In the genomic region with DNA sequence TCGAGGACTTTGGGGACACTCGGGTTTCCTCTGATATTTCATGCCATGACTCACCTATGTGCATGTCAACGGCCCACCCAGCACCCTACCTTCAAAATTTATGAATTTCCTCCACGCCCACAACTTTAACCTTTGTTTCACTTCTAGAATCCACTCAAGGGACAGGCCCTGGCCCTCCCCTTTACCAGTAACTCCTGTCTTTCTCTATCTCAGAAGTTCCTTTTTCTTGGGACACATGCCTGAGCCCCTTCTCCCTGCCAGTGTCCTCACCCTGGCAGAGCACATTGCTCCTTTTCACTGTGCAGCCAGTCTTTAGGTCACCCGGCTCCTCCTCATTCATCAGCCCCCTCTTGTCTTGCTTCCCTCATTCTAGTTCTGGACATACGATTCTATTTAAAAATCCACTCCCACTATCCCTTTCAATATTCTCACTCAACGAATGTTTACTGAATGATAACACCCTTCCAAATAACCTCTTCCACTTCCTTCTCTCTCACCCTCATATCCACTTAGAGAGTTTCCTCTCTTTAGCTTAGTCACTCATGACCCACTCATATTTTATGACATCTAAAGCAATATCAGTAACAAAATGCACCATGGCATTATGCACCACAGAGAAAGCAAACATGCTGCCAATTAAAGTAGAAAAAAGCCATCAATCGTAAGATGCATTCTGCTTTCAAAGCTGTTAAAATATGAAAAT, we compare ENCODE assay signal across 8 cellular contexts.
DNase-seq lines count a peak whose midpoint lies in the region; ATAC-seq and TF ChIP-seq lines count a peak whose summit lies in the region.

No MANE protein-coding gene starts in this region.

- no peaks in the 10 kb centered on the region for H3K27me3 Mint-ChIP-seq in Calu3 (ENCODE audit: unreplicated experiment)
- no peaks in the 10 kb centered on the region for H3K27me3 Mint-ChIP-seq in naive thymus-derived CD8-positive, alpha-beta T cell

- peak; percentile 77 for ATAC-seq in GM21367 (IDR thresholded peaks at IDR 0.05; ENCODE audit: unreplicated experiment)
- no peak for ATAC-seq in naive thymus-derived CD8-positive, alpha-beta T cell

- H3K4me3 ChIP-seq in fibroblast of pulmonary artery (replicated peaks; ENCODE audit: low read depth, low read length): no peak overlapping the region

- BruUV-seq in Calu3 (replicated peaks; lab: Mats Ljungman, UMichigan): no TSS peak

- H3K36me3 Mint-ChIP-seq in Calu3 (ENCODE audit: insufficient read depth, unreplicated experiment): no peaks in the 10 kb centered on the region
- H3K36me3 Mint-ChIP-seq in naive thymus-derived CD8-positive, alpha-beta T cell: no peaks in the 10 kb centered on the region

- H3K27ac Mint-ChIP-seq in Calu3 (ENCODE audit: unreplicated experiment): no peak overlapping the region
- H3K27ac Mint-ChIP-seq in naive thymus-derived CD8-positive, alpha-beta T cell: no peak overlapping the region

- POLR2A ChIA-PET in naive thymus-derived CD8-positive, alpha-beta T cell (lab: Charles Lee): no interaction called here

- H3K4me3 Mint-ChIP-seq in Calu3 (ENCODE audit: low read depth, unreplicated experiment): no peak overlapping the region
- H3K4me3 Mint-ChIP-seq in naive thymus-derived CD8-positive, alpha-beta T cell: no peak overlapping the region

- peak; percentile 6 for DNase-seq in Calu3
- peak; percentile 77 for DNase-seq in LoVo (ENCODE audit: low spot score)
- DNase-seq in fibroblast of pulmonary artery (ENCODE audit: low read depth): peak; percentile 56
- no peak for DNase-seq in naive thymus-derived CD8-positive, alpha-beta T cell
- DNase-seq in NCI-H2171 (lab: John Stamatoyannopoulos, UW): no peak
- no peak for DNase-seq in NCI-H2196 (lab: John Stamatoyannopoulos, UW; ENCODE audit: unreplicated experiment)
- no peak for DNase-seq in NCI-H2171 treated with DMSO at 0.1 percent for 48 hours (lab: John Stamatoyannopoulos, UW)

- intact Hi-C loops in Calu3 (cut with micrococcal nuclease; ENCODE audit: unreplicated experiment): no loop called here

- no peak for TF ChIP-seq CTCF in Calu3 (IDR thresholded peaks at IDR 0.05; ENCODE audit: unreplicated experiment)
- TF ChIP-seq CTCF in fibroblast of pulmonary artery (IDR thresholded peaks at IDR 0.05; ENCODE audit: low read length, missing control alignments): no peak

- H3K9me3 Mint-ChIP-seq in Calu3 (ENCODE audit: low read depth, unreplicated experiment): no peaks in the 10 kb centered on the region
- H3K9me3 Mint-ChIP-seq in naive thymus-derived CD8-positive, alpha-beta T cell: no peaks in the 10 kb centered on the region

- H3K4me1 Mint-ChIP-seq in Calu3 (ENCODE audit: low read depth, unreplicated experiment): no peaks in the 10 kb centered on the region
- no peaks in the 10 kb centered on the region for H3K4me1 Mint-ChIP-seq in naive thymus-derived CD8-positive, alpha-beta T cell

- CTCF ChIA-PET in Calu3 (lab: Charles Lee): no interaction called here

Comparison
In these comparisons a context has a peak if more than half of its experiments do, and no peak if none do; other contexts are left out.
1. DNase-seq: peak in Calu3 (single experiment), LoVo (single experiment) and fibroblast of pulmonary artery (single experiment); none in naive thymus-derived CD8-positive, alpha-beta T cell (0 of 10), NCI-H2171 (single experiment), NCI-H2196 (single experiment) and NCI-H2171 treated with DMSO at 0.1 percent for 48 hours (single experiment).